Comparison of ENCODE assay signal across 9 cellular contexts in genomic region chr1:11730429-11730861, GRCh38. TPM values are rescaled to one million over a fixed set of nuclear protein-coding genes. Genes with fewer than 3 reads are reported as not detected.
DNase-seq lines count a peak whose midpoint lies in the region; ATAC-seq lines count a peak whose summit lies in the region.
"Had no signal": no experiment of that assay in that cellular context is flagged by ENCODE, and none has a peak within 500 bp of the region (broad histone marks: within the 10 kb centered on the region; RNA-seq: fewer than 3 reads in every experiment).

No MANE protein-coding gene starts in this region.

- ATAC-seq in GM21825 (IDR thresholded peaks at IDR 0.05; ENCODE audit: unreplicated experiment): peak; percentile 49
- ATAC-seq in naive thymus-derived CD8-positive, alpha-beta T cell: peak; percentile 81 to 86
- no peak for ATAC-seq in GM19455 (IDR thresholded peaks at IDR 0.05; ENCODE audit: unreplicated experiment)

- H3K27ac Mint-ChIP-seq in naive thymus-derived CD8-positive, alpha-beta T cell: peak overlapping the region; percentile 76 to 97 (median 86)

- no peaks in the 10 kb centered on the region for H3K36me3 Mint-ChIP-seq in naive thymus-derived CD8-positive, alpha-beta T cell

- peaks cover 13 to 67% (median 58%) of the 10 kb centered on the region in 4 donors for H3K4me1 Mint-ChIP-seq in naive thymus-derived CD8-positive, alpha-beta T cell

- H3K9me3 Mint-ChIP-seq in naive thymus-derived CD8-positive, alpha-beta T cell: no peaks in the 10 kb centered on the region

- POLR2A ChIA-PET in naive thymus-derived CD8-positive, alpha-beta T cell (lab: Charles Lee): interaction anchor here (0.7 to 2.8 kb wide), 8 partner anchors 8 to 178 kb away, joined by 3 to 28 read pairs (median 5); partner anchors contain the start of genes CLCN6 and MTHFR

- H3K4me3 Mint-ChIP-seq in naive thymus-derived CD8-positive, alpha-beta T cell: peak overlapping the region; percentile 77 to 100 (median 92)

- H3K27me3 Mint-ChIP-seq in naive thymus-derived CD8-positive, alpha-beta T cell: no peaks in the 10 kb centered on the region

- DNase-seq in OCI-M1 (lab: John Stamatoyannopoulos, UW) (peak; percentile 41), NCI-H526 treated with DMSO at 0.1 percent for 48 hours (lab: John Stamatoyannopoulos, UW) (no peak), NCI-H345 treated with DMSO at 0.1 percent for 48 hours (lab: John Stamatoyannopoulos, UW; ENCODE audit: unreplicated experiment) (no peak), GM19240 (ENCODE audit: insufficient read length, low spot score) (no peak)
- peak; percentile 55 for DNase-seq in central memory CD4-positive, alpha-beta T cell
- DNase-seq in naive thymus-derived CD8-positive, alpha-beta T cell: peak in 7 of 10 donors; percentile 33 to 70 (median 43)

RNA-seq across cellular contexts. Expression of gene AGTRAP, which starts 5.5 kb away (rescaled TPM):
- total RNA-seq in naive thymus-derived CD8-positive, alpha-beta T cell: 10 to 100 TPM; 16.7 to 19.3 TPM
- 100 to 1,000 TPM in 1 of 3 donors, 10 to 100 TPM in 2; 57.3 to 106 (median 90.0) TPM for polyA plus RNA-seq in naive thymus-derived CD8-positive, alpha-beta T cell

RNA-seq across cellular contexts. Expression of gene C1orf167, which starts 31.5 kb away (rescaled TPM):
- total RNA-seq in naive thymus-derived CD8-positive, alpha-beta T cell: not detected
- not detected for polyA plus RNA-seq in naive thymus-derived CD8-positive, alpha-beta T cell
- total RNA-seq: kidney epithelial cell had no signal

RNA-seq across cellular contexts. Expression of gene DRAXIN, which starts 38.9 kb away (rescaled TPM):
- total RNA-seq in naive thymus-derived CD8-positive, alpha-beta T cell: under 1 TPM; 0.22 to 0.29 TPM
- polyA plus RNA-seq in naive thymus-derived CD8-positive, alpha-beta T cell: under 1 TPM; 0.07 to 0.29 (median 0.14) TPM

RNA-seq across cellular contexts. Expression of gene MAD2L2, which starts 49.5 kb away (rescaled TPM):
- total RNA-seq in naive thymus-derived CD8-positive, alpha-beta T cell: 10 to 100 TPM; 19.7 to 21.3 TPM
- 10 to 100 TPM; 52.2 to 66.1 (median 54.2) TPM for polyA plus RNA-seq in naive thymus-derived CD8-positive, alpha-beta T cell

Comparison
In these comparisons a context has a peak if more than half of its experiments do, and no peak if none do; other contexts are left out.
1. DNase-seq: peak in OCI-M1 (single experiment), central memory CD4-positive, alpha-beta T cell (single experiment) and naive thymus-derived CD8-positive, alpha-beta T cell (7 of 10); none in NCI-H526 treated with DMSO at 0.1 percent for 48 hours (single experiment), NCI-H345 treated with DMSO at 0.1 percent for 48 hours (single experiment) and GM19240 (single experiment).